Comparison of ENCODE assay signal across 1 cellular context in the genomic region with DNA sequence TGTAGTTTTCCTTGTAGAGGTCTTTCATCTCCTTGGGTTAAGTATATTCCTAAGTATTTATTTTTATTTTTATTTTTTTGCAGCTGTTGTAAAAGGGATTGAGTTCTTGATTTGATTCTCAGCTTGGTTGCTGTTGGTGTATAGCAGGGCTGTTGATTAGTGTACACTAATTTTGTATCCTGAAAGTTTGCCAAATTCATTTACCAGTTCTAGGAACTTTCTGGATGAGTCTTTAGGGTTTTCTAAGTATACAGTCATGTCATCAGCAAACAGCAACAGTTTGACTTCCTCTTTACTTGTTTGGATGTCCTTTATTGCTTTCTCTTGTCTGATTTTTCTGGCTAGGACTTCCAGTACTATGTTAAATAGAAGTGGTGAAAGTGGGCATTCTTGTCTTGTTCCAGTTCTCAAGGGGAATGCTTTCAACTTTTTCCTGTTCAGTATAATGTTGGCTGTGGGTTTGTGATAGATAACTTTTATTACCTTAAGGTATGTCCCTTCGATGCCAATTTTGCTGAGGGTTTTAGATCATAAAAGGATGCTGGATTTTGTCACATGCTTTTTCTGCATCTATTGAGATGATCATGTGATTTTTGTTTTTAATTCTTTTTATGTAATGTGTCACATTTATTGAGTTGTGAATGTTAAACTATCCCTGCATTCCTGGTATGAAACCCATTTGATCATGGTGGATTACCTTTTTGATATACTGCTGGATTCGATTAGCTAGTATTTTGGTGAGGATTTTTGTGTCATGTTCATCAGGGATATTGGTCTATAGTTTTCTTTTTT.
TF ChIP-seq lines count a peak whose summit lies in the region.

No MANE protein-coding gene starts in this region.

TF ChIP-seq in K562, 482 proteins besides CTCF, POLR2A, EP300 and RAD21:
- TF ChIP-seq ZNF324 (CRISPR knock-in tag; IDR thresholded peaks at IDR 0.05) (peak; percentile 73; the same call in 1 of the 2 replicates), SPI1 (IDR thresholded peaks at IDR 0.05; ENCODE audit: borderline replicate concordance, low read depth, low read length) (peak; percentile 28; the same call in 1 of the 2 replicates)
- TF ChIP-seq, protein P1, sequence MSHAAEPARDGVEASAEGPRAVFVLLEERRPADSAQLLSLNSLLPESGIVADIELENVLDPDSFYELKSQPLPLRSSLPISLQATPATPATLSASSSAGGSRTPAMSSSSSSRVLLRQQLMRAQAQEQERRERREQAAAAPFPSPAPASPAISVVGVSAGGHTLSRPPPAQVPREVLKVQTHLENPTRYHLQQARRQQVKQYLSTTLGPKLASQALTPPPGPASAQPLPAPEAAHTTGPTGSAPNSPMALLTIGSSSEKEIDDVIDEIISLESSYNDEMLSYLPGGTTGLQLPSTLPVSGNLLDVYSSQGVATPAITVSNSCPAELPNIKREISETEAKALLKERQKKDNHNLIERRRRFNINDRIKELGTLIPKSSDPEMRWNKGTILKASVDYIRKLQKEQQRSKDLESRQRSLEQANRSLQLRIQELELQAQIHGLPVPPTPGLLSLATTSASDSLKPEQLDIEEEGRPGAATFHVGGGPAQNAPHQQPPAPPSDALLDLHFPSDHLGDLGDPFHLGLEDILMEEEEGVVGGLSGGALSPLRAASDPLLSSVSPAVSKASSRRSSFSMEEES (CRISPR knock-in tag; IDR thresholded peaks at IDR 0.05), result peak; percentile 59
